ENCODE assay signal across 8 cellular contexts in genomic region chr2:64987001-64987962, GRCh38. TPM values are rescaled to one million over a fixed set of nuclear protein-coding genes. Genes with fewer than 3 reads are reported as not detected.
DNase-seq lines count a peak whose midpoint lies in the region; ATAC-seq and TF ChIP-seq lines count a peak whose summit lies in the region.

No MANE protein-coding gene starts in this region.

- H3K27me3 Mint-ChIP-seq in mesothelial cell of epicardium (ENCODE audit: low read depth): peaks cover 23% of the 10 kb centered on the region

- H3K36me3 Mint-ChIP-seq in mesothelial cell of epicardium: no peaks in the 10 kb centered on the region

- 0 out of 2 replicates have a peak overlapping the region, but pooled peaks have one; percentile 67 for H2AFZ ChIP-seq in SK-N-SH (ENCODE audit: low read depth)

- 79% methylated on average over 6 of the region's 6 CpGs for WGBS in SK-N-SH (ENCODE audit: low lambda C conversion rate)

- H3K79me2 ChIP-seq in SK-N-SH (ENCODE audit: insufficient read depth): no peaks in the 10 kb centered on the region

- CTCF ChIA-PET in SK-N-SH (lab: Yijun Ruan, JAX): interaction anchor here (0.7 to 2.1 kb wide), 7 partner anchors 8 to 70 kb away, joined by 3 to 10 read pairs (median 5); no protein-coding TSS in a partner anchor

- H3K9me2 ChIP-seq in SK-N-SH: no peaks in the 10 kb centered on the region

- H4K20me1 ChIP-seq in SK-N-SH (ENCODE audit: insufficient read depth): peaks cover 6% of the 10 kb centered on the region; the same call in 1 of the 2 replicates

- H3K4me3 ChIP-seq in SK-N-SH (ENCODE audit: low read depth in 2 of 2, low read length in 1 of 2): peak overlapping the region; percentile 57 to 79; a peak in 3 of 4 replicates

- H3K27ac ChIP-seq in SK-N-SH (ENCODE audit: low read depth in 2 of 2, low read length in 1 of 2): peak overlapping the region in 1 of 2 experiments; percentile 93; a peak in 1 of 4 replicates

- H3K9me3 Mint-ChIP-seq in mesothelial cell of epicardium: no peaks in the 10 kb centered on the region

- no peak overlapping the region for H3K9ac ChIP-seq in SK-N-SH

- ATAC-seq in SK-N-SH treated with all-trans-retinoic acid at 6 μM for 48 hours (no peak), HG02571 (IDR thresholded peaks at IDR 0.05; ENCODE audit: unreplicated experiment) (no peak)

- peak overlapping the region; percentile 95 for H3K4me2 ChIP-seq in SK-N-SH

- H3K36me3 ChIP-seq in SK-N-SH (replicated peaks in 1 of 2; ENCODE audit: control insufficient read depth in 1 of 2, insufficient read depth in 2 of 2, low read length in 1 of 2): no peaks in the 10 kb centered on the region

- TF ChIP-seq RAD21 in SK-N-SH (IDR thresholded peaks at IDR 0.05; ENCODE audit: low read length): no peak

- H3K4me3 Mint-ChIP-seq in mesothelial cell of epicardium: peak overlapping the region; percentile 81

- peaks cover 23% of the 10 kb centered on the region for H3K4me1 Mint-ChIP-seq in mesothelial cell of epicardium

- H3K9me3 ChIP-seq in SK-N-SH: no peaks in the 10 kb centered on the region

- in situ Hi-C loops in KBM-7 (cut with MboI; ENCODE audit: low pct_unique_long_range_greater_than_20kb, low sequenced_read_pairs): no loop called here

- H3F3A ChIP-seq in SK-N-SH (replicated peaks; ENCODE audit: insufficient read depth): peaks cover 12% of the 10 kb centered on the region

- H3K27me3 ChIP-seq in SK-N-SH (ENCODE audit: insufficient read depth): no peaks in the 10 kb centered on the region

- peak overlapping the region; percentile 93 for H3K27ac Mint-ChIP-seq in mesothelial cell of epicardium

- POLR2A ChIA-PET in SK-N-SH (lab: Yijun Ruan, JAX): interaction anchor here (0.5 to 1.4 kb wide), 4 partner anchors 8 to 511 kb away, joined by 3 to 8 read pairs (median 5); partner anchors contain the start of gene CEP68

- peaks cover 4 to 15% of the 10 kb centered on the region in 2 experiments; a peak in 2 of 4 replicates for H3K4me1 ChIP-seq in SK-N-SH (ENCODE audit: control insufficient read depth in 1 of 2, insufficient read depth in 2 of 2, low read depth in 1 of 2, low read length in 1 of 2)

- no peak for TF ChIP-seq EP300 in SK-N-SH (IDR thresholded peaks at IDR 0.05; ENCODE audit: borderline replicate concordance in 1 of 2, low read depth in 1 of 2, low read length in 1 of 2)

- TF ChIP-seq CTCF in SK-N-SH (IDR thresholded peaks at IDR 0.05) (no peak), mesothelial cell of epicardium (IDR thresholded peaks at IDR 0.05; ENCODE audit: unreplicated experiment) (no peak)

- DNase-seq in SK-N-SH (no peak), KBM-7 (peak; percentile 34), amniotic epithelial cell (ENCODE audit: low read depth) (peak; percentile 24), mesothelial cell of epicardium (ENCODE audit: low spot score in 2 of 2, unreplicated experiment in 2 of 2) (no peak), NCI-H2227 (lab: John Stamatoyannopoulos, UW; ENCODE audit: unreplicated experiment) (no peak)
- DNase-seq in NK-92 treated with Interleukin-12 subunit alpha and Interleukin-12 subunit beta, amount 100 ng/mL, for 24 hours (lab: John Stamatoyannopoulos, UW): no peak

TF ChIP-seq in SK-N-SH, 30 proteins besides CTCF, POLR2A, EP300 and RAD21:
- TF ChIP-seq REST (IDR thresholded peaks at IDR 0.05; ENCODE audit: low read depth, low read length) (peak; percentile 62; the same call in 1 of the 2 replicates), NRF1 (IDR thresholded peaks at IDR 0.05; ENCODE audit: low read depth, low read length) (no peak)

TF ChIP-seq in SK-N-SH treated with all-trans-retinoic acid at 6 μM for 48 hours, 23 proteins besides CTCF, POLR2A, EP300 and RAD21:
- TF ChIP-seq TSHZ2 (CRISPR knock-in tag; IDR thresholded peaks at IDR 0.05): no peak
- TF ChIP-seq ZC3H10 (CRISPR knock-in tag; IDR thresholded peaks at IDR 0.05): no peak
- TF ChIP-seq ZFP30 (CRISPR knock-in tag; IDR thresholded peaks at IDR 0.05): no peak
- TF ChIP-seq ARNTL (CRISPR knock-in tag; IDR thresholded peaks at IDR 0.05; ENCODE audit: borderline replicate concordance, low read depth): no peak
- TF ChIP-seq ZNF8 (CRISPR knock-in tag; IDR thresholded peaks at IDR 0.05): no peak
- TF ChIP-seq GLIS3 (CRISPR knock-in tag; IDR thresholded peaks at IDR 0.05): no peak
- no peak for TF ChIP-seq BACH2 (CRISPR knock-in tag; IDR thresholded peaks at IDR 0.05; ENCODE audit: borderline replicate concordance)
- TF ChIP-seq CSRNP3 (CRISPR knock-in tag; IDR thresholded peaks at IDR 0.05): no peak
- no peak for TF ChIP-seq CREB5 (CRISPR knock-in tag; IDR thresholded peaks at IDR 0.05; ENCODE audit: low read depth)
- TF ChIP-seq TOX (CRISPR knock-in tag; IDR thresholded peaks at IDR 0.05; ENCODE audit: borderline replicate concordance): no peak
- no peak for TF ChIP-seq ISL1 (CRISPR knock-in tag; IDR thresholded peaks at IDR 0.05)

RNA-seq across cellular contexts. Expression of gene SLC1A4, which starts 1.9 kb away (rescaled TPM):
- 4.4 and 4.7 TPM in 2 replicates for polyA plus RNA-seq in SK-N-SH (2012; rRNA removed)
- 2.8 and 3.3 TPM in 2 replicates for polyA plus RNA-seq in SK-N-SH (2012; cell fraction: cytosol; rRNA removed)
- polyA plus RNA-seq in SK-N-SH (2012; cell fraction: nucleus; rRNA removed): 4.3 and 6.0 TPM in 2 replicates
- total RNA-seq in mesothelial cell of epicardium: 4.3 to 6.0 TPM (median 5.3 TPM) in 3 replicates

Comparison
In these comparisons a context has a peak if more than half of its experiments do, and no peak if none do; other contexts are left out.
1. DNase-seq: peak in KBM-7 (single experiment) and amniotic epithelial cell (single experiment); none in SK-N-SH (single experiment), mesothelial cell of epicardium (0 of 2), NK-92 treated with Interleukin-12 subunit alpha and Interleukin-12 subunit beta, amount 100 ng/mL, for 24 hours (single experiment) and NCI-H2227 (single experiment).